In genomic region chr3:48663489-48664312, GRCh38 we compare ENCODE assay signal across 1 cellular context.
TF ChIP-seq lines count a peak whose summit lies in the region.

No MANE protein-coding gene starts in this region.

TF ChIP-seq in HepG2, 621 proteins besides CTCF, POLR2A, EP300 and RAD21 (continued from another document and continues in another):
- TF ChIP-seq PAXIP1 (CRISPR knock-in tag; conservative IDR thresholded peaks at IDR 0.05) (peak; percentile 82), CCDC6 (CRISPR knock-in tag; IDR thresholded peaks at IDR 0.05) (no peak; the same call in 1 of the 2 replicates), CEBPZ (IDR thresholded peaks at IDR 0.05; ENCODE audit: low read length) (no peak), ZNF709 (CRISPR knock-in tag; IDR thresholded peaks at IDR 0.05) (peak; percentile 87), ZNF282 (IDR thresholded peaks at IDR 0.05; ENCODE audit: partially characterized antibody) (no peak), REL (CRISPR knock-in tag; conservative IDR thresholded peaks at IDR 0.05) (peak; percentile 64; the same call in 1 of the 2 replicates), HNF4A (CRISPR knock-in tag; IDR thresholded peaks at IDR 0.05) (peak; percentile 43; the same call in 1 of the 2 replicates), HMGXB3 (CRISPR knock-in tag; IDR thresholded peaks at IDR 0.05; ENCODE audit: borderline replicate concordance) (peak; percentile 74; the same call in 1 of the 2 replicates), TAF1 (CRISPR knock-in tag; IDR thresholded peaks at IDR 0.05) (peak; percentile 51; the same call in 1 of the 2 replicates), ADNP (CRISPR knock-in tag; IDR thresholded peaks at IDR 0.05) (no peak), SNAPC5 (CRISPR knock-in tag; IDR thresholded peaks at IDR 0.05; ENCODE audit: borderline replicate concordance) (no peak), ZNF776 (CRISPR knock-in tag; IDR thresholded peaks at IDR 0.05) (peak; percentile 76; the same call in 1 of the 2 replicates), ZNF30 (CRISPR knock-in tag; IDR thresholded peaks at IDR 0.05) (no peak), SRSF4 (IDR thresholded peaks at IDR 0.05; ENCODE audit: low read depth, low read length, poor library complexity, severe bottlenecking) (no peak), RERE (CRISPR knock-in tag; IDR thresholded peaks at IDR 0.05; ENCODE audit: low read depth) (no peak), HMG20A (CRISPR knock-in tag; IDR thresholded peaks at IDR 0.05; ENCODE audit: borderline replicate concordance) (peak; percentile 25; the same call in 1 of the 2 replicates), TOE1 (CRISPR knock-in tag; IDR thresholded peaks at IDR 0.05) (no peak), ZNF770 (CRISPR knock-in tag; IDR thresholded peaks at IDR 0.05) (peak; percentile 80), IRF9 (CRISPR knock-in tag; IDR thresholded peaks at IDR 0.05; ENCODE audit: borderline replicate concordance) (no peak; the same call in 1 of the 2 replicates), CHD4 (IDR thresholded peaks at IDR 0.05; ENCODE audit: borderline replicate concordance, low read length) (peak; percentile 39; the same call in 1 of the 2 replicates), KLF16 (CRISPR knock-in tag; IDR thresholded peaks at IDR 0.05) (peak in 1 of 2 experiments; percentile 10; a peak in 1 of 4 replicates), ZSCAN29 (CRISPR knock-in tag; conservative IDR thresholded peaks at IDR 0.05) (no peak), ZNF563 (CRISPR knock-in tag; IDR thresholded peaks at IDR 0.05) (peak; percentile 85; the same call in 1 of the 2 replicates), ATF4 (CRISPR knock-in tag; IDR thresholded peaks at IDR 0.05) (peak in 1 of 2 experiments; percentile 64; a peak in 1 of 4 replicates), RCOR2 (CRISPR knock-in tag; IDR thresholded peaks at IDR 0.05) (no peak), ZNF83 (CRISPR knock-in tag; IDR thresholded peaks at IDR 0.05; ENCODE audit: borderline replicate concordance) (0 out of 2 replicates have a peak, but pooled peaks have one; percentile 27), SUZ12 (IDR thresholded peaks at IDR 0.05; ENCODE audit: low read depth, low read length) (no peak), NR2C2 (CRISPR knock-in tag; IDR thresholded peaks at IDR 0.05; ENCODE audit: borderline replicate concordance) (peak; percentile 71; the same call in 1 of the 2 replicates), SIX4 (CRISPR knock-in tag; IDR thresholded peaks at IDR 0.05) (no peak), ZFY (CRISPR knock-in tag; IDR thresholded peaks at IDR 0.05) (peak; percentile 65), ZFP37 (CRISPR knock-in tag; IDR thresholded peaks at IDR 0.05; ENCODE audit: borderline replicate concordance) (peak; percentile 87; the same call in 1 of the 2 replicates), ZNF280B (CRISPR knock-in tag; IDR thresholded peaks at IDR 0.05; ENCODE audit: borderline replicate concordance) (peak; percentile 27; the same call in 1 of the 2 replicates), PTBP1 (IDR thresholded peaks at IDR 0.05; ENCODE audit: low read depth, low read length, poor library complexity, severe bottlenecking) (no peak), POGZ (CRISPR knock-in tag; IDR thresholded peaks at IDR 0.05) (peak; percentile 69; the same call in 1 of the 2 replicates)
